Comparison of ENCODE assay signal across 9 cellular contexts in the genomic region with DNA sequence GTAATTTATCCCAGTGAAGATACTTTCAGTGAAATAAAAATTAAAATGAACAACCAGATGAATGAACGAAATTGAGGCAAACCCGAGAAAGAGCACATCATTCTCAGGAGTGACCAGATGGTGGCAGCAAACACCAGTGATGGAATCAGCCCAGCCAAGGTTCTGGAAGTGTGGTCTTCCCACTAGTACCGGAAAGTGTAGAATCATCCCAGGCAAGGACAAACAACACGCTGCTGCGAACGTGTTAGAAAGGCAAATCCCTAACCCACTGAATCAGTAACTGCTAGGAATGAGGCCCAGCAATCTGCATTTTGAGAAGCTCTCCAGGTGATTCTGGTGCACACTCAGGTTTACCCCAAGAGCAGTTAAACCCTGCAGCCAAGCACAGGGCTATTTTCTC. TPM values are rescaled to one million over a fixed set of nuclear protein-coding genes. Genes with fewer than 3 reads are reported as not detected.
DNase-seq lines count a peak whose midpoint lies in the region; ATAC-seq, FAIRE-seq and TF ChIP-seq lines count a peak whose summit lies in the region.
"Had no signal": no experiment of that assay in that cellular context is flagged by ENCODE, and none has a peak within 500 bp of the region (broad histone marks: within the 10 kb centered on the region; RNA-seq: fewer than 3 reads in every experiment).

No MANE protein-coding gene starts in this region.

- dilution Hi-C loops in keratinocyte (cut with MboI; ENCODE audit: extremely low pct_ligation_motif_present, low sequenced_read_pairs): no loop called here

- H3K27ac ChIP-seq in GM23248: no peak overlapping the region
- H3K27ac ChIP-seq in brain microvascular endothelial cell: no peak overlapping the region
- H3K27ac ChIP-seq in keratinocyte (ENCODE audit: control insufficient read depth, insufficient read depth, low read length): no peak overlapping the region
- H3K27ac ChIP-seq in transverse colon: no peak overlapping the region
- H3K27ac ChIP-seq: neutrophil had no signal

- WGBS in GM23248 (ENCODE audit: low coverage in 1 of 2, low lambda C conversion rate in 2 of 2, missing lambda C conversion rate in 2 of 2), 2 experiments: 1 to 2% methylated on average over 6 of the region's 6 CpGs
- WGBS in transverse colon (ENCODE audit: low coverage in 1 of 2), 2 donors: 0% methylated on average over 3 to 6 of the region's 6 CpGs

- no peak for TF ChIP-seq EP300 in transverse colon (IDR thresholded peaks at IDR 0.05; ENCODE audit: low read depth)

- H3K4me3 ChIP-seq in GM23248 (no peak overlapping the region), brain microvascular endothelial cell (ENCODE audit: low read depth, low read length) (no peak overlapping the region), keratinocyte (ENCODE audit: control insufficient read depth in 2 of 3, extremely low read depth in 1 of 3, insufficient read depth in 2 of 3, low read depth in 1 of 3, low read length in 3 of 3) (no peak overlapping the region), transverse colon (no peak overlapping the region)

- no peak for TF ChIP-seq POLR2A in transverse colon (IDR thresholded peaks at IDR 0.05)

- H3K36me3 ChIP-seq in GM23248 (ENCODE audit: low read depth): no peaks in the 10 kb centered on the region
- no peaks in the 10 kb centered on the region for H3K36me3 ChIP-seq in brain microvascular endothelial cell (replicated peaks)
- H3K36me3 ChIP-seq in keratinocyte (ENCODE audit: control insufficient read depth in 2 of 2, extremely low read depth in 1 of 2, insufficient read depth in 2 of 2, low read length in 2 of 2): no peaks in the 10 kb centered on the region
- no peaks in the 10 kb centered on the region for H3K36me3 ChIP-seq in transverse colon
- H3K36me3 ChIP-seq: neutrophil had no signal

- H3K9me1 ChIP-seq in keratinocyte (ENCODE audit: control insufficient read depth, extremely low read depth, insufficient read depth, low read length): no peaks in the 10 kb centered on the region

- DNase-seq in Caki2 (ENCODE audit: low read depth) (peak; percentile 41), GM23248 (peak; percentile 86), NCI-H526 treated with DMSO at 0.1 percent for 48 hours (lab: John Stamatoyannopoulos, UW) (peak; percentile 65), brain microvascular endothelial cell (peak; percentile 68), keratinocyte (ENCODE audit: low read depth, low spot score) (no peak), transverse colon (peak; percentile 24), GM19240 (ENCODE audit: insufficient read length, low spot score) (no peak)

- H3K9ac ChIP-seq in GM23248: no peak overlapping the region
- no peak overlapping the region for H3K9ac ChIP-seq in keratinocyte (ENCODE audit: control insufficient read depth, extremely low read depth, insufficient read depth, low read length)

- H3K4me1 ChIP-seq in GM23248 (ENCODE audit: insufficient read depth) (peaks cover 10% of the 10 kb centered on the region; the same call in 1 of the 2 replicates), keratinocyte (ENCODE audit: control insufficient read depth, extremely low read depth, insufficient read depth, low read length) (peaks cover 7% of the 10 kb centered on the region), transverse colon (no peaks in the 10 kb centered on the region)

- no peak overlapping the region for H3K4me2 ChIP-seq in GM23248 (ENCODE audit: unreplicated experiment)
- H3K4me2 ChIP-seq in keratinocyte (ENCODE audit: control insufficient read depth, extremely low read depth, insufficient read depth, low read depth, low read length): no peak overlapping the region

- in situ Hi-C loops in Caki2 (cut with HindIII; ENCODE audit: low pct_unique_long_range_greater_than_20kb, low sequenced_read_pairs): no loop called here
- in situ Hi-C loops in GM23248 (cut with MboI): loop anchor here (25.0 kb wide), 2 partner anchors 318 to 618 kb away; no protein-coding TSS in a partner anchor
- in situ Hi-C loops in brain microvascular endothelial cell (cut with HindIII; ENCODE audit: low pct_ligation_motif_present, low sequenced_read_pairs): no loop called here
- in situ Hi-C loops in transverse colon (cut with MboI; ENCODE audit: low pct_ligation_motif_present in 1 of 4, low pct_unique_long_range_greater_than_20kb in 1 of 4, low sequenced_read_pairs in 3 of 4): loop anchor here in 2 of 4 donors (25.0 kb wide), 1 partner anchor 618 kb away; no protein-coding TSS in a partner anchor

- ATAC-seq in HG03196 (IDR thresholded peaks at IDR 0.05; ENCODE audit: unreplicated experiment): no peak

- H3K79me2 ChIP-seq in GM23248 (ENCODE audit: insufficient read depth): no peaks in the 10 kb centered on the region
- no peaks in the 10 kb centered on the region for H3K79me2 ChIP-seq in keratinocyte (ENCODE audit: control insufficient read depth, insufficient read depth, low read length)

- H4K20me1 ChIP-seq in GM23248 (ENCODE audit: insufficient read depth) (no peaks in the 10 kb centered on the region), keratinocyte (ENCODE audit: control insufficient read depth, extremely low read depth, insufficient read depth, low read length) (no peaks in the 10 kb centered on the region)

- intact Hi-C loops in transverse colon (cut with DNase I; ENCODE audit: low total_unique reads): no loop called here

- FAIRE-seq in keratinocyte (lab: Jason Lieb, UNC): peak; percentile 96

- no peaks in the 10 kb centered on the region for H3K9me2 ChIP-seq in GM23248 (ENCODE audit: insufficient read depth)

- H3K27me3 ChIP-seq in GM23248 (replicated peaks; ENCODE audit: insufficient read depth) (no peaks in the 10 kb centered on the region), brain microvascular endothelial cell (replicated peaks) (no peaks in the 10 kb centered on the region), keratinocyte (ENCODE audit: control insufficient read depth, extremely low read depth, insufficient read depth, low read length) (no peaks in the 10 kb centered on the region), transverse colon (peaks cover 5% of the 10 kb centered on the region)

- peaks cover 3% of the 10 kb centered on the region; the same call in 1 of the 2 replicates for H3F3A ChIP-seq in GM23248 (ENCODE audit: insufficient read depth)

- TF ChIP-seq CTCF in brain microvascular endothelial cell (IDR thresholded peaks at IDR 0.05; ENCODE audit: low read depth, low read length, missing control alignments) (peak; percentile 89), keratinocyte (optimal IDR thresholded peaks at IDR 0.05 in 1 of 3, IDR thresholded peaks at IDR 0.05 in 1 of 3, conservative IDR thresholded peaks at IDR 0.05 in 1 of 3; ENCODE audit: extremely low read depth in 1 of 3, insufficient read depth in 2 of 3, low read length in 3 of 3) (peak; percentile 80 to 94 (median 88)), transverse colon (IDR thresholded peaks at IDR 0.05) (peak; percentile 58 to 76 (median 64))

- H2AFZ ChIP-seq in GM23248 (0 out of 2 replicates have a peak overlapping the region, but pooled peaks have one; percentile 1), keratinocyte (ENCODE audit: control insufficient read depth, low read length) (no peak overlapping the region)

- H3K9me3 ChIP-seq in GM23248 (ENCODE audit: low read depth): no peaks in the 10 kb centered on the region
- H3K9me3 ChIP-seq in keratinocyte (ENCODE audit: control insufficient read depth, low read depth, low read length): peaks cover under 1% of the 10 kb centered on the region
- H3K9me3 ChIP-seq in transverse colon: no peaks in the 10 kb centered on the region
- H3K9me3 ChIP-seq: neutrophil had no signal

RNA-seq across cellular contexts. Expression of a gene that starts 15.5 kb away (rescaled TPM):
- total RNA-seq in Caki2 (2014; rRNA removed; shearing (Covaris generic); ENCODE audit: low replicate concordance): not detected in 2 replicates
- not detected in 2 replicates for total RNA-seq in GM23248 (2014; rRNA removed; shearing (Covaris generic))
- not detected in 2 replicates for polyA plus RNA-seq in GM23248 (2016; fragmentation: Nextera tagmentation; extraction: Ambion mirVana)
- not detected in 3 replicates for polyA plus RNA-seq in keratinocyte
- polyA plus RNA-seq in keratinocyte (2011; ENCODE audit: low read depth): not detected
- 0.05 TPM in 1 of 2 replicates, not detected in the other for polyA plus RNA-seq in keratinocyte (2011; cell fraction: cytosol; rRNA removed)
- not detected in 2 replicates for polyA plus RNA-seq in keratinocyte (2011; cell fraction: nucleus; rRNA removed)
- 0.23 TPM in 1 of 2 replicates, not detected in the other for polyA plus RNA-seq in keratinocyte (2012; ENCODE audit: low replicate concordance)
- polyA minus RNA-seq in keratinocyte: not detected in 3 replicates
- not detected for polyA minus RNA-seq in keratinocyte (2011; cell fraction: cytosol; rRNA and poly(A)+ RNA removed)
- polyA minus RNA-seq in keratinocyte (2011; cell fraction: nucleus; rRNA and poly(A)+ RNA removed): not detected in 2 replicates
- total RNA-seq in transverse colon: 1 to 10 TPM in 1 of 4 donors, under 1 TPM in 1, not detected in 2; 0.27 to 1.5 TPM

RNA-seq across cellular contexts. Expression of a gene that starts 19.2 kb away (rescaled TPM):
- total RNA-seq in Caki2 (2014; rRNA removed; shearing (Covaris generic); ENCODE audit: low replicate concordance): not detected in 2 replicates
- not detected in 2 replicates for total RNA-seq in GM23248 (2014; rRNA removed; shearing (Covaris generic))
- polyA plus RNA-seq in GM23248 (2016; fragmentation: Nextera tagmentation; extraction: Ambion mirVana): not detected in 2 replicates
- not detected in 3 replicates for polyA plus RNA-seq in keratinocyte
- polyA plus RNA-seq in keratinocyte (2011; ENCODE audit: low read depth): not detected
- polyA plus RNA-seq in keratinocyte (2011; cell fraction: cytosol; rRNA removed): not detected in 2 replicates
- not detected in 2 replicates for polyA plus RNA-seq in keratinocyte (2011; cell fraction: nucleus; rRNA removed)
- polyA plus RNA-seq in keratinocyte (2012; ENCODE audit: low replicate concordance): not detected in 2 replicates
- polyA minus RNA-seq in keratinocyte: not detected in 3 replicates
- polyA minus RNA-seq in keratinocyte (2011; cell fraction: cytosol; rRNA and poly(A)+ RNA removed): not detected
- not detected in 2 replicates for polyA minus RNA-seq in keratinocyte (2011; cell fraction: nucleus; rRNA and poly(A)+ RNA removed)
- 1 to 10 TPM in 2 of 4 donors, not detected in 2; 1.1 to 3.8 TPM for total RNA-seq in transverse colon

RNA-seq across cellular contexts. Expression of a gene that starts 55.7 kb away (rescaled TPM):
- total RNA-seq in Caki2 (2014; rRNA removed; shearing (Covaris generic); ENCODE audit: low replicate concordance): 4.3 and 43.1 TPM in 2 replicates
- total RNA-seq in GM23248 (2014; rRNA removed; shearing (Covaris generic)): 69.2 and 101 TPM in 2 replicates
- polyA plus RNA-seq in GM23248 (2016; fragmentation: Nextera tagmentation; extraction: Ambion mirVana) (47.6 and 50.8 TPM in 2 replicates), keratinocyte (27.3 to 36.8 TPM (median 31.0 TPM) in 3 replicates)
- polyA plus RNA-seq in keratinocyte (2011; ENCODE audit: low read depth): 46.8 TPM
- 17.0 and 31.9 TPM in 2 replicates for polyA plus RNA-seq in keratinocyte (2011; cell fraction: cytosol; rRNA removed)
- polyA plus RNA-seq in keratinocyte (2011; cell fraction: nucleus; rRNA removed): 55.7 and 58.5 TPM in 2 replicates
- polyA plus RNA-seq in keratinocyte (2012; ENCODE audit: low replicate concordance): 24.3 and 25.9 TPM in 2 replicates
- 97.6 to 151 TPM (median 131 TPM) in 3 replicates for polyA minus RNA-seq in keratinocyte
- 35.7 TPM for polyA minus RNA-seq in keratinocyte (2011; cell fraction: cytosol; rRNA and poly(A)+ RNA removed)
- polyA minus RNA-seq in keratinocyte (2011; cell fraction: nucleus; rRNA and poly(A)+ RNA removed): 65.8 and 114 TPM in 2 replicates
- total RNA-seq in transverse colon: 10 to 100 TPM; 16.0 to 34.0 (median 22.4) TPM

Comparison
In these comparisons a context has a peak if more than half of its experiments do, and no peak if none do; other contexts are left out.
1. DNase-seq: peak in Caki2 (single experiment), GM23248 (single experiment), NCI-H526 treated with DMSO at 0.1 percent for 48 hours (single experiment), brain microvascular endothelial cell (single experiment) and transverse colon (single experiment); none in keratinocyte (single experiment) and GM19240 (single experiment).
2. Peak in every context shown above with its lines, with median percentiles within 50 percentile points of each other: CTCF ChIP-seq.